In the genomic region with DNA sequence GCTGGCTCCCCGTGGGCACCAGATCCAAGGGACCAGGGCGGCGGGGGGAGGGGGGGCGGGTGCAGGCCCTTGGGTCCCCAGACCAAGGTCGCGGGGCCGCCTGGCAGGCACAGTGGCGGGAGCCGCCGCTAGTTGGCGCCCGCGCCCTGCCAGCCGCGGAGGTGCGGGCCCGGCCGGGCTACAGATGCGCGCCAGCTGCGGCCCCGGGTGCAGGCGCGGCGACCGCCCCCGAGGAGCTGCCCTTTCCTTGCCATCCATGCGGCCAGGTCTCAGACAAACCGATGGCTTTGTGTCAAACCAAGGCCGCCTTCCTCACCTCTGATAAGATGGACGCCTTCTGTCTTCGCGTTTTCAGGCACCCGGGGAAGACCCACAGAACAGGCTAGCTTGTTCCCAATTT, we compare ENCODE assay signal across 8 cellular contexts. TPM values are rescaled to one million over a fixed set of nuclear protein-coding genes. Genes with fewer than 3 reads are reported as not detected.
A peak's percentile ranks its signal among the peaks of the same experiment; 100 is the strongest.
DNase-seq lines count a peak whose midpoint lies in the region; ATAC-seq and TF ChIP-seq lines count a peak whose summit lies in the region.

No MANE protein-coding gene starts in this region.

- TF ChIP-seq CTCF in activated B cell treated with CpG ODN at 0.5 μM for 24 hours (IDR thresholded peaks at IDR 0.05): peak; percentile 70
- peak; percentile 31 for TF ChIP-seq CTCF in choroid plexus epithelial cell (conservative IDR thresholded peaks at IDR 0.05; ENCODE audit: low read depth, low read length)
- peak; percentile 61 to 93 (median 84) for TF ChIP-seq CTCF in tibial nerve (IDR thresholded peaks at IDR 0.05)

- in situ Hi-C loops in ACHN (cut with HindIII; ENCODE audit: low pct_ligation_motif_present, low pct_unique_long_range_greater_than_20kb, low sequenced_read_pairs): no loop called here

- H2BK12ac ChIP-seq in mesenchymal stem cell (ENCODE audit: low read length in 2 of 2): no peak overlapping the region

- intact Hi-C loops in activated B cell treated with CpG ODN at 0.5 μM for 24 hours (cut with micrococcal nuclease): loop anchor here (1.0 kb wide), 4 partner anchors 23 to 169 kb away; no protein-coding TSS in a partner anchor

- H3K4ac ChIP-seq in mesenchymal stem cell (ENCODE audit: low read depth in 1 of 2, low read length in 2 of 2): no peak overlapping the region

- peaks cover 26 to 68% (median 42%) of the 10 kb centered on the region in 3 donors for H3K4me1 Mint-ChIP-seq in CD8-positive, alpha-beta memory T cell
- H3K4me1 Mint-ChIP-seq in activated B cell treated with CpG ODN at 0.5 μM for 24 hours: peaks cover 63% of the 10 kb centered on the region

- peaks cover 0 to 2% (median 0%) of the 10 kb centered on the region in 5 donors for H3K9me3 Mint-ChIP-seq in CD8-positive, alpha-beta memory T cell
- H3K9me3 Mint-ChIP-seq in activated B cell treated with CpG ODN at 0.5 μM for 24 hours: no peaks in the 10 kb centered on the region

- no peak overlapping the region for H2BK5ac ChIP-seq in mesenchymal stem cell (ENCODE audit: low read depth, low read length, poor library complexity, severe bottlenecking)

- POLR2A ChIA-PET in CD8-positive, alpha-beta memory T cell (lab: Charles Lee): interaction anchor here (1.0 to 2.3 kb wide), 10 partner anchors 20 to 300 kb away, joined by 3 to 7 read pairs (median 4); partner anchors contain the start of gene SYF2
- POLR2A ChIA-PET in activated B cell treated with CpG ODN at 0.5 μM for 24 hours (lab: Charles Lee): interaction anchor here (0.6 to 15.6 kb wide), 9 partner anchors 8 to 168 kb away, joined by 3 to 385 read pairs (median 6); no protein-coding TSS in a partner anchor

- TF ChIP-seq POLR2A in tibial nerve (IDR thresholded peaks at IDR 0.05): no peak

- H3K27me3 Mint-ChIP-seq in CD8-positive, alpha-beta memory T cell: peaks cover 0 to 10% of the 10 kb centered on the region in 2 donors
- no peaks in the 10 kb centered on the region for H3K27me3 Mint-ChIP-seq in activated B cell treated with CpG ODN at 0.5 μM for 24 hours

- no peak for ATAC-seq in activated B cell treated with CpG ODN at 0.5 μM for 24 hours (ENCODE audit: low read depth)

- no peak overlapping the region for H3K23ac ChIP-seq in mesenchymal stem cell (ENCODE audit: low read length in 2 of 2)

- peak overlapping the region; percentile 57 to 83 (median 73) for H3K4me3 Mint-ChIP-seq in CD8-positive, alpha-beta memory T cell
- peak overlapping the region; percentile 52 for H3K4me3 Mint-ChIP-seq in activated B cell treated with CpG ODN at 0.5 μM for 24 hours

- H3K4me2 ChIP-seq in mesenchymal stem cell (ENCODE audit: low read length, poor library complexity, severe bottlenecking): no peak overlapping the region

- no peaks in the 10 kb centered on the region for H3K9me3 ChIP-seq in CD8-positive, alpha-beta memory T cell (ENCODE audit: low read length)
- H3K9me3 ChIP-seq in mesenchymal stem cell (ENCODE audit: control insufficient read depth, low read length): no peaks in the 10 kb centered on the region
- no peaks in the 10 kb centered on the region for H3K9me3 ChIP-seq in tibial nerve

- no peak overlapping the region for H2BK120ac ChIP-seq in mesenchymal stem cell (ENCODE audit: low read depth, low read length)

- no peak overlapping the region for H2BK15ac ChIP-seq in mesenchymal stem cell (ENCODE audit: low read depth, poor library complexity, severe bottlenecking)

- peaks cover 6 to 42% (median 16%) of the 10 kb centered on the region in 3 donors for H3K36me3 Mint-ChIP-seq in CD8-positive, alpha-beta memory T cell
- peaks cover 17% of the 10 kb centered on the region for H3K36me3 Mint-ChIP-seq in activated B cell treated with CpG ODN at 0.5 μM for 24 hours (ENCODE audit: low read depth)

- DNase-seq in CD8-positive, alpha-beta memory T cell: peak; percentile 48 to 68 (median 62)
- DNase-seq in HuH-7 (ENCODE audit: low spot score) (peak; percentile 92), activated B cell treated with CpG ODN at 0.5 μM for 24 hours (peak; percentile 77), choroid plexus epithelial cell (ENCODE audit: low read depth) (no peak), mesenchymal stem cell (peak; percentile 31), tibial nerve (ENCODE audit: low spot score in 2 of 2) (no peak), kidney glomerular epithelial cell (lab: John Stamatoyannopoulos, UW) (no peak), ACHN (no peak)

- no peak overlapping the region for H3K9ac ChIP-seq in mesenchymal stem cell (ENCODE audit: low read length)

- 7% methylated on average over 31 of the region's 34 CpGs for WGBS in mesenchymal stem cell
- 5 to 6% methylated on average over 13 to 32 of the region's 34 CpGs for WGBS in tibial nerve, 2 donors

- H3K36me3 ChIP-seq in CD8-positive, alpha-beta memory T cell (ENCODE audit: insufficient read depth, low read length): peaks cover 3% of the 10 kb centered on the region
- H3K36me3 ChIP-seq in mesenchymal stem cell (ENCODE audit: control insufficient read depth in 1 of 2, insufficient read depth in 2 of 2, low read depth in 1 of 2, low read length in 2 of 2): no peaks in the 10 kb centered on the region
- H3K36me3 ChIP-seq in tibial nerve: no peaks in the 10 kb centered on the region

- CTCF ChIA-PET in CD8-positive, alpha-beta memory T cell (lab: Charles Lee): interaction anchor here (0.6 to 18.1 kb wide), 32 partner anchors 9 to 449 kb away, joined by 3 to 234 read pairs (median 4); no protein-coding TSS in a partner anchor
- CTCF ChIA-PET in activated B cell treated with CpG ODN at 0.5 μM for 24 hours (lab: Charles Lee): interaction anchor here (0.8 to 9.8 kb wide), 26 partner anchors 9 to 273 kb away, joined by 3 to 195 read pairs (median 4); no protein-coding TSS in a partner anchor

- H3K27ac Mint-ChIP-seq in CD8-positive, alpha-beta memory T cell: peak overlapping the region in 6 of 8 donors; percentile 55 to 95 (median 66)
- H3K27ac Mint-ChIP-seq in activated B cell treated with CpG ODN at 0.5 μM for 24 hours: peak overlapping the region; percentile 25

- H3K4me1 ChIP-seq in CD8-positive, alpha-beta memory T cell (ENCODE audit: insufficient read depth, low read length): peaks cover 33% of the 10 kb centered on the region
- H3K4me1 ChIP-seq in mesenchymal stem cell (ENCODE audit: control insufficient read depth, insufficient read depth, low read depth, low read length): peaks cover 17% of the 10 kb centered on the region
- H3K4me1 ChIP-seq in tibial nerve: peaks cover 0 to 45% (median 16%) of the 10 kb centered on the region in 4 donors

- H3K79me1 ChIP-seq in mesenchymal stem cell (replicated peaks; ENCODE audit: low read length, poor library complexity, severe bottlenecking): no peaks in the 10 kb centered on the region

- H4K8ac ChIP-seq in mesenchymal stem cell (ENCODE audit: low read length): no peak overlapping the region

- H4K91ac ChIP-seq in mesenchymal stem cell (ENCODE audit: low read length): no peak overlapping the region

- no peak for TF ChIP-seq EP300 in tibial nerve (IDR thresholded peaks at IDR 0.05)

- no peak overlapping the region for H3K14ac ChIP-seq in mesenchymal stem cell (ENCODE audit: low read length in 2 of 2)

- H3K27ac ChIP-seq in CD8-positive, alpha-beta memory T cell (ENCODE audit: low read depth, low read length): no peak overlapping the region
- H3K27ac ChIP-seq in mesenchymal stem cell (ENCODE audit: low read length, poor library complexity, severe bottlenecking): no peak overlapping the region
- H3K27ac ChIP-seq in tibial nerve: no peak overlapping the region

- no peak overlapping the region for H3K18ac ChIP-seq in mesenchymal stem cell (ENCODE audit: low read depth in 1 of 2, low read length in 2 of 2)

- H2AK5ac ChIP-seq in mesenchymal stem cell (ENCODE audit: low read length, severe bottlenecking): no peak overlapping the region

- H3K4me3 ChIP-seq in CD8-positive, alpha-beta memory T cell (ENCODE audit: low read length): no peak overlapping the region
- H3K4me3 ChIP-seq in choroid plexus epithelial cell (ENCODE audit: low read depth, low read length) (no peak overlapping the region), mesenchymal stem cell (ENCODE audit: insufficient read depth in 1 of 2, low read depth in 1 of 2, low read length in 2 of 2) (no peak overlapping the region), tibial nerve (peak overlapping the region in 2 of 4 donors; percentile 10 to 28)

- no peaks in the 10 kb centered on the region for H3K27me3 ChIP-seq in CD8-positive, alpha-beta memory T cell (ENCODE audit: insufficient read depth, low read length, poor library complexity, severe bottlenecking)
- H3K27me3 ChIP-seq in mesenchymal stem cell (ENCODE audit: control insufficient read depth in 1 of 2, insufficient read depth in 1 of 2, low read length in 2 of 2) (peaks cover 84 to 93% of the 10 kb centered on the region in 2 experiments), tibial nerve (peaks cover 10 to 81% of the 10 kb centered on the region in 2 donors)

- no peak overlapping the region for H2AFZ ChIP-seq in mesenchymal stem cell (ENCODE audit: low read depth, low read length)

RNA-seq across cellular contexts. Expression of gene RUNX3, which starts 2.2 kb away (rescaled TPM):
- 100 to 1,000 TPM; 218 to 241 TPM for total RNA-seq in CD8-positive, alpha-beta memory T cell
- polyA plus RNA-seq in CD8-positive, alpha-beta memory T cell: 107 TPM
- total RNA-seq in activated B cell treated with CpG ODN at 0.5 μM for 24 hours (141 and 153 TPM in 2 replicates), tibial nerve (1 to 10 TPM in 3 of 4 donors, under 1 TPM in 1; 0.22 to 3.3 (median 1.2) TPM)
- polyA plus RNA-seq in mesenchymal stem cell (2013, experiment 1 of 2): 0.25 TPM
- 0.33 TPM for polyA plus RNA-seq in mesenchymal stem cell (2013, experiment 2 of 2)

Comparison
In these comparisons a context has a peak if more than half of its experiments do, and no peak if none do; other contexts are left out.
1. DNase-seq: peak in CD8-positive, alpha-beta memory T cell (5 of 5), HuH-7 (single experiment), activated B cell treated with CpG ODN at 0.5 μM for 24 hours (single experiment) and mesenchymal stem cell (single experiment); none in choroid plexus epithelial cell (single experiment), tibial nerve (0 of 2), kidney glomerular epithelial cell (single experiment) and ACHN (single experiment).
2. CTCF ChIP-seq: peak in every context shown above with its lines; median percentile 84 in tibial nerve; 70 in activated B cell treated with CpG ODN at 0.5 μM for 24 hours; 31 in choroid plexus epithelial cell.
3. RNA of gene RUNX3, which starts 2.2 kb away (total RNA-seq): 218 to 241 TPM in CD8-positive, alpha-beta memory T cell and 141 to 153 TPM in activated B cell treated with CpG ODN at 0.5 μM for 24 hours; 0.22 to 3.3 TPM in tibial nerve; every median in the first group is over 10 times any median in the second.